Comparison of ENCODE assay signal across 28 cellular contexts in the genomic region with DNA sequence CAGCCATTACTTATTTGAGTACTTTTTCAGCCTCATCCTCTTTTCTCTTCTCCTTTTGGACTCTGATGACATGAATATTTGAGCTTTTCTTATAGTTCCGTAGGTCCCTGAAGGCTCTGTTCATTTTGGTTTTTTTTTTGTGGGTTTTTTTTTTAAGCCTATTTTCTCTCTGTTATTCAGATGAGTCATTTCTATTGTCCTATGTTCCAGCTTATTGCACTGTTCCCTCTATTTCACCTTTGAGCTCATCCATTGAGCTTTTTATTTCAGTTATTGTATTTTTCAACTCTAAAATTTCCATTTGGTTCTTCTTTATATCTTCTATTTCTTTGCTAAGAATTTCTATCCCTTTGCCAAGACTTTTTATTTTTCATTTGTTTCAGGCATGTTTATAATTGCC.
"Had no signal": no experiment of that assay in that cellular context is flagged by ENCODE, and none has a peak within 500 bp of the region (broad histone marks: within the 10 kb centered on the region; RNA-seq: fewer than 3 reads in every experiment).

No MANE protein-coding gene starts in this region.

- H3K4me1 Mint-ChIP-seq: immature natural killer cell, naive B cell had no signal

- H3K4me2 ChIP-seq: hepatocyte, smooth muscle cell had no signal

- H2AFZ ChIP-seq: hepatocyte had no signal

- H3K36me3 ChIP-seq: brain microvascular endothelial cell, esophagus muscularis mucosa, lower lobe of right lung, sigmoid colon, thoracic aorta, upper lobe of left lung had no signal

- H3K27me3 ChIP-seq: brain microvascular endothelial cell, esophagus muscularis mucosa, hepatocyte, sigmoid colon, upper lobe of left lung had no signal

- H3K27ac Mint-ChIP-seq: activated B cell treated with CpG ODN at 0.5 μM for 24 hours; activated CD4-positive, alpha-beta memory T cell treated with anti-CD3 and anti-CD28 coated beads for 36 hours; activated T-helper 1 cell treated with anti-CD3 and anti-CD28 coated beads, Interleukin-12 subunit alpha, Interleukin-12 subunit beta, Interleukin-2, Interleukin-4 antibody, amounts not matched to agents 30 ng/mL and 10 ng/mL and 1 ng/mL, durations not matched to agents 14 hours and 24 hours and 36 hours; immature natural killer cell; naive B cell; T-helper 1 cell treated with Interleukin-12 subunit alpha and Interleukin-12 subunit beta and Interleukin-4 antibody, amounts not matched to agents 30 μg/mL and 1 μg/mL, for 36 hours had no signal

- ATAC-seq: left lobe of liver, lower lobe of right lung had no signal

- H3K4me3 ChIP-seq: esophagus muscularis mucosa, hepatocyte, lower lobe of right lung, sigmoid colon, smooth muscle cell, thoracic aorta, upper lobe of left lung had no signal

- H3K27ac ChIP-seq: brain microvascular endothelial cell, esophagus muscularis mucosa, hepatocyte, lower lobe of right lung, sigmoid colon, thoracic aorta, upper lobe of left lung had no signal

- H3K4me1 ChIP-seq: esophagus muscularis mucosa, lower lobe of right lung, sigmoid colon, upper lobe of left lung had no signal

- DNase-seq: activated B cell treated with CpG ODN at 0.5 μM for 24 hours; activated CD4-positive, alpha-beta memory T cell treated with anti-CD3 and anti-CD28 coated beads for 36 hours; activated CD4-positive, alpha-beta T cell treated with anti-CD3 and anti-CD28 coated beads for 4 hours; activated gamma-delta T cell; activated naive CD4-positive, alpha-beta T cell treated with anti-CD3 and anti-CD28 coated beads, Interleukin-2, amount 50 U/mL, for 16 hours; aorta; brain microvascular endothelial cell; central memory CD4-positive, alpha-beta T cell; effector memory CD4-positive, alpha-beta T cell; glutamatergic neuron; immature natural killer cell; lower lobe of right lung; naive B cell; nucleus accumbens; sigmoid colon; stimulated activated CD4-positive, alpha-beta T cell treated with anti-CD3 and anti-CD28 coated beads, Interleukin-15, amount 100 ng/mL, for 24 hours; stimulated activated CD4-positive, alpha-beta T cell treated with anti-CD3 and anti-CD28 coated beads, Interleukin-2, amount 100 ng/mL, for 48 hours; stimulated activated CD8-positive, alpha-beta memory T cell treated with anti-CD3 and anti-CD28 coated beads, Interleukin-4, amount 100 ng/mL, for 48 hours; stimulated activated naive CD4-positive, alpha-beta T cell treated with Interleukin-2 at 50 U/mL for 16 hours; T1000; upper lobe of left lung had no signal

- H3K4me3 Mint-ChIP-seq: activated B cell treated with CpG ODN at 0.5 μM for 24 hours; activated CD4-positive, alpha-beta memory T cell treated with anti-CD3 and anti-CD28 coated beads for 36 hours; activated T-helper 1 cell treated with anti-CD3 and anti-CD28 coated beads, Interleukin-12 subunit alpha, Interleukin-12 subunit beta, Interleukin-2, Interleukin-4 antibody, amounts not matched to agents 30 ng/mL and 10 ng/mL and 1 ng/mL, durations not matched to agents 14 hours and 24 hours and 36 hours; immature natural killer cell; T-helper 1 cell treated with Interleukin-12 subunit alpha and Interleukin-12 subunit beta and Interleukin-4 antibody, amounts not matched to agents 30 μg/mL and 1 μg/mL, for 36 hours had no signal

- H3K79me2 ChIP-seq: hepatocyte had no signal
